16 cellular contexts compared by ENCODE assay signal in genomic region chr2:53582556-53582955, GRCh38.
DNase-seq lines count a peak whose midpoint lies in the region; ATAC-seq lines count a peak whose summit lies in the region.
"Had no signal": no experiment of that assay in that cellular context is flagged by ENCODE, and none has a peak within 500 bp of the region (broad histone marks: within the 10 kb centered on the region; RNA-seq: fewer than 3 reads in every experiment).

No MANE protein-coding gene starts in this region.

- H4K91ac ChIP-seq in trophoblast cell (ENCODE audit: low read depth, low read length) = no peak overlapping the region

- no peaks in the 10 kb centered on the region for H3K79me2 ChIP-seq in trophoblast cell (ENCODE audit: control insufficient read depth, insufficient read depth, low read length, poor library complexity)

- peak overlapping the region; percentile 44 for H2BK12ac ChIP-seq in trophoblast cell (ENCODE audit: low read length)

- no peak overlapping the region for H2BK120ac ChIP-seq in trophoblast cell (ENCODE audit: insufficient read depth, low read length, poor library complexity)

- H3K9ac ChIP-seq in HUES48 (ENCODE audit: low read depth, low read length) = no peak overlapping the region
- no peak overlapping the region for H3K9ac ChIP-seq in trophoblast cell (ENCODE audit: low read length)
- H3K9ac ChIP-seq: BLaER1 treated with 17β-estradiol and CSF1 and Interleukin-3, amounts not matched to agents 10 nM and 100 nM had no signal

- no peak overlapping the region for H2AK5ac ChIP-seq in trophoblast cell (ENCODE audit: low read length)

- no peak overlapping the region for H3K4me2 ChIP-seq in trophoblast cell (ENCODE audit: low read length)
- H3K4me2 ChIP-seq: A549; BLaER1 treated with 17β-estradiol and CSF1 and Interleukin-3, amounts not matched to agents 10 nM and 100 nM had no signal

- peak overlapping the region; percentile 53 for H3K27ac ChIP-seq in HUES48 (ENCODE audit: low read depth, low read length)
- no peak overlapping the region for H3K27ac ChIP-seq in trophoblast cell (ENCODE audit: low read depth, low read length)
- H3K27ac ChIP-seq: 22Rv1; A549; BLaER1 treated with 17β-estradiol and CSF1 and Interleukin-3, amounts not matched to agents 10 nM and 100 nM; C4-2B had no signal

- H3K4ac ChIP-seq in trophoblast cell (ENCODE audit: low read depth, low read length) = no peak overlapping the region

- no peak overlapping the region for H3K14ac ChIP-seq in trophoblast cell (ENCODE audit: low read length)

- H3K4me3 ChIP-seq in HUES48 (ENCODE audit: low read depth, low read length) = no peak overlapping the region
- H3K4me3 ChIP-seq in trophoblast cell (ENCODE audit: low read depth, low read length) = no peak overlapping the region
- H3K4me3 ChIP-seq: A549; BLaER1 treated with 17β-estradiol and CSF1 and Interleukin-3, amounts not matched to agents 10 nM and 100 nM had no signal

- DNase-seq in left kidney (ENCODE audit: low read depth, low spot score) (peak; percentile 32), trophoblast cell (no peak)
- DNase-seq in activated CD4-positive, alpha-beta T cell treated with anti-CD3 and anti-CD28 coated beads for 1 hour = no peak
- DNase-seq: AML-193; Caco-2; Calu3; CD4-positive, alpha-beta T cell; CD8-positive, alpha-beta T cell; DMS79 treated with DMSO at 0.1 percent for 48 hours; GF-D8 had no signal

- H3K27me3 ChIP-seq in HUES48 (ENCODE audit: control insufficient read depth, insufficient read depth, low read length) = no peaks in the 10 kb centered on the region
- no peaks in the 10 kb centered on the region for H3K27me3 ChIP-seq in trophoblast cell (ENCODE audit: insufficient read depth, low read length)
- H3K27me3 ChIP-seq: BLaER1 treated with 17β-estradiol and CSF1 and Interleukin-3, amounts not matched to agents 10 nM and 100 nM had no signal

- H3K36me3 ChIP-seq in HUES48 (ENCODE audit: control insufficient read depth, insufficient read depth, low read length) (no peaks in the 10 kb centered on the region), trophoblast cell (ENCODE audit: control insufficient read depth in 1 of 2, insufficient read depth in 2 of 2, low read length in 2 of 2) (no peaks in the 10 kb centered on the region)
- H3K36me3 ChIP-seq: BLaER1 treated with 17β-estradiol and CSF1 and Interleukin-3, amounts not matched to agents 10 nM and 100 nM had no signal

- H3K23ac ChIP-seq in trophoblast cell (ENCODE audit: low read length) = no peak overlapping the region

- H3K4me1 ChIP-seq in HUES48 (ENCODE audit: control insufficient read depth, insufficient read depth, low read length) (no peaks in the 10 kb centered on the region), trophoblast cell (ENCODE audit: control insufficient read depth in 1 of 2, insufficient read depth in 2 of 2, low read length in 2 of 2) (peaks cover 0 to 1% of the 10 kb centered on the region in 2 experiments)
- H3K4me1 ChIP-seq: A549; BLaER1 treated with 17β-estradiol and CSF1 and Interleukin-3, amounts not matched to agents 10 nM and 100 nM had no signal

- H4K12ac ChIP-seq in trophoblast cell (ENCODE audit: low read depth, low read length) = no peak overlapping the region

- H4K8ac ChIP-seq in trophoblast cell (ENCODE audit: low read depth, low read length) = no peak overlapping the region

- H2AFZ ChIP-seq in trophoblast cell (ENCODE audit: insufficient read depth, low read length, poor library complexity) = no peak overlapping the region

- no peak overlapping the region for H2BK5ac ChIP-seq in trophoblast cell (ENCODE audit: low read depth, low read length, poor library complexity)

- no peaks in the 10 kb centered on the region for H3K79me1 ChIP-seq in trophoblast cell (ENCODE audit: low read length)

- no peak for ATAC-seq in GM19452 (IDR thresholded peaks at IDR 0.05; ENCODE audit: unreplicated experiment)
- ATAC-seq: CD8-positive, alpha-beta T cell had no signal

- H3K9me3 ChIP-seq in HUES48 (ENCODE audit: control insufficient read depth, insufficient read depth, low read length) = no peaks in the 10 kb centered on the region
- H3K9me3 ChIP-seq in trophoblast cell (ENCODE audit: insufficient read depth, low read depth, low read length) = no peaks in the 10 kb centered on the region
- H3K9me3 ChIP-seq: A549; BLaER1 treated with 17β-estradiol and CSF1 and Interleukin-3, amounts not matched to agents 10 nM and 100 nM; Caco-2 had no signal

- no peak overlapping the region for H3K18ac ChIP-seq in trophoblast cell (ENCODE audit: low read length)

- no CpG with 5 or more reads among the region's 2 CpGs for WGBS in trophoblast cell (ENCODE audit: extremely low coverage, insufficient coverage, insufficient read length)
